Comparison of ENCODE assay signal across 1 cellular context in the genomic region with DNA sequence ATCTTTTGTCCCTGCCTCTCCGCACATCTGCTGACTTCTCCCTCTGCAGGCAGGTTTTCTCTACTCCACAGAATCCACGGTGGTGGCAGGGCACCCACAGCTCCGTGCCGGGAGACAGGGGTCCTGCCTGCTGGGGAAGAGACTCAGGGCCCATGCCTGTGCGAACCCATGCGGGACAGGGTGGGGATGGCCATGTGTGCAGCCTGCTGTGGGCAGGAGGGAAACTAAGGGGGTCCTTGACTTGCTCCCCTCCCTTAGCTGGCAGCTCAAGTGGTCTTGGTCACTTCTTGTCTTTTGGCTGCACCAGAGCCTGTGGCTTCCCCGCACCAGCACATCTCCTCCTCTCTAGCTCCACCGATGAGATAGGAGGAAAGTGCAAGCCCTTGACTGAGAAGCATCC.
TF ChIP-seq lines count a peak whose summit lies in the region.

No MANE protein-coding gene starts in this region.

TF ChIP-seq in K562, 482 proteins besides CTCF, POLR2A, EP300 and RAD21 (continued from another document):
- TF ChIP-seq RBM15 (IDR thresholded peaks at IDR 0.05; ENCODE audit: insufficient read depth, low read length), result no peak
- no peak for TF ChIP-seq ATF1 (CRISPR knock-in tag; IDR thresholded peaks at IDR 0.05)
- TF ChIP-seq ATF1 (tag; IDR thresholded peaks at IDR 0.05), result no peak
- TF ChIP-seq ZNF668 (CRISPR knock-in tag; IDR thresholded peaks at IDR 0.05), result no peak
